In genomic region chr13:36001561-36001960, GRCh38 we compare ENCODE assay signal across 27 cellular contexts.
"Had no signal": no experiment of that assay in that cellular context is flagged by ENCODE, and none has a peak within 500 bp of the region (broad histone marks: within the 10 kb centered on the region; RNA-seq: fewer than 3 reads in every experiment).

No MANE protein-coding gene starts in this region.

- DNase-seq: activated effector memory CD4-positive, alpha-beta T cell treated with anti-CD3 and anti-CD28 coated beads, Interleukin-2, amount 50 U/mL, for 16 hours; activated effector memory CD4-positive, alpha-beta T cell treated with Interleukin-2 at 50 U/mL for 16 hours; activated gamma-delta T cell; activated gamma-delta T cell treated with Interleukin-2 at 50 U/mL for 16 hours; activated naive CD4-positive, alpha-beta T cell; activated naive CD4-positive, alpha-beta T cell treated with anti-CD3 and anti-CD28 coated beads for 36 hours; activated naive CD4-positive, alpha-beta T cell treated with anti-CD3 and anti-CD28 coated beads, Interleukin-2, amount 10 ng/mL, durations not matched to agents 7 days and 5 days; activated naive CD4-positive, alpha-beta T cell treated with anti-CD3 and anti-CD28 coated beads, Interleukin-2, amount 50 U/mL, for 16 hours; activated naive CD4-positive, alpha-beta T cell treated with Interleukin-2 at 50 U/mL for 16 hours; activated naive CD8-positive, alpha-beta T cell treated with anti-CD3 and anti-CD28 coated beads for 36 hours; activated naive CD8-positive, alpha-beta T cell treated with anti-CD3 and anti-CD28 coated beads, Interleukin-2, amount 10 ng/mL, durations not matched to agents 7 days and 5 days; activated naive CD8-positive, alpha-beta T cell treated with anti-CD3 and anti-CD28 coated beads, Interleukin-2, amount 50 U/mL, for 24 hours; activated T-cell treated with anti-CD3 and anti-CD28 coated beads, Interleukin-2, amount 50 U/mL, for 1 hour; activated T-cell treated with anti-CD3 and anti-CD28 coated beads, Interleukin-2, amount 50 U/mL, for 24 hours; activated T-cell treated with anti-CD3 and anti-CD28 coated beads, Interleukin-2, amount 50 U/mL, for 4 hours; activated T-cell treated with anti-CD3 and anti-CD28 coated beads, Interleukin-2, amount 50 U/mL, for 48 hours; activated T-cell treated with anti-CD3 and anti-CD28 coated beads, Interleukin-2, amount 50 U/mL, for 72 hours; adrenal gland; amniotic stem cell; amygdala; anterior cingulate cortex; aorta; body of pancreas; brain microvascular endothelial cell; caudate nucleus; central memory CD4-positive, alpha-beta T cell; cerebellar nuclear complex had no signal
